In genomic region chr7:66518151-66518691, GRCh38 we compare ENCODE assay signal across 20 cellular contexts.
"Had no signal": no experiment of that assay in that cellular context is flagged by ENCODE, and none has a peak within 500 bp of the region (broad histone marks: within the 10 kb centered on the region; RNA-seq: fewer than 3 reads in every experiment).

No MANE protein-coding gene starts in this region.

- H3K27me3 ChIP-seq: ascending aorta, testis, transverse colon, uterus had no signal

- H3K27me3 Mint-ChIP-seq: activated CD4-positive, alpha-beta T cell treated with anti-CD3 and anti-CD28 coated beads for 36 hours; activated naive CD8-positive, alpha-beta T cell had no signal

- H3K4me3 ChIP-seq: ascending aorta, testis, transverse colon, uterus had no signal

- H3K4me3 Mint-ChIP-seq: activated CD4-positive, alpha-beta T cell treated with anti-CD3 and anti-CD28 coated beads for 36 hours; activated naive CD8-positive, alpha-beta T cell; immature natural killer cell had no signal

- H3K4me1 ChIP-seq: ascending aorta, testis, transverse colon, uterus had no signal

- H3K27ac Mint-ChIP-seq: activated CD4-positive, alpha-beta T cell treated with anti-CD3 and anti-CD28 coated beads for 36 hours; activated naive CD8-positive, alpha-beta T cell; immature natural killer cell had no signal

- H3K9me3 ChIP-seq: ascending aorta, testis, transverse colon, uterus had no signal

- H3K9me3 Mint-ChIP-seq: immature natural killer cell had no signal

- ATAC-seq: activated CD4-positive, alpha-beta T cell treated with anti-CD3 and anti-CD28 coated beads for 36 hours; left colon; stimulated activated naive CD8-positive, alpha-beta T cell treated with anti-CD3 and anti-CD28 coated beads, Interleukin-15, Interleukin-2, amounts not matched to agents 100 U/mL and 50 U/mL, for 24 hours had no signal

- H3K4me1 Mint-ChIP-seq: activated CD4-positive, alpha-beta T cell treated with anti-CD3 and anti-CD28 coated beads for 36 hours had no signal

- H3K27ac ChIP-seq: ascending aorta, testis, transverse colon, uterus had no signal

- DNase-seq: activated CD4-positive, alpha-beta T cell treated with anti-CD3 and anti-CD28 coated beads for 36 hours; activated CD4-positive, alpha-beta T cell treated with anti-CD3 and anti-CD28 coated beads, Interleukin-2, amount 50 U/mL, for 48 hours; activated CD4-positive, CD25-positive, alpha-beta regulatory T cell; activated CD8-positive, alpha-beta memory T cell treated with anti-CD3 and anti-CD28 coated beads for 24 hours; activated effector memory CD4-positive, alpha-beta T cell treated with Interleukin-2 at 50 U/mL for 16 hours; activated naive CD4-positive, alpha-beta T cell treated with Interleukin-2 at 50 U/mL for 16 hours; caudate nucleus; cortex of kidney; head of caudate nucleus; hypothalamus; immature natural killer cell; kidney; left colon; mammary epithelial cell; stimulated activated naive CD8-positive, alpha-beta T cell treated with anti-CD3 and anti-CD28 coated beads, Interleukin-15, Interleukin-2, amounts not matched to agents 100 U/mL and 50 U/mL, for 24 hours; testis; transverse colon; uterus had no signal

- H3K36me3 Mint-ChIP-seq: activated naive CD8-positive, alpha-beta T cell; immature natural killer cell had no signal

- H3K36me3 ChIP-seq: ascending aorta, transverse colon, uterus had no signal
